21 cellular contexts compared by ENCODE assay signal in genomic region chr5:34842554-34842953, GRCh38. TPM values are rescaled to one million over a fixed set of nuclear protein-coding genes. Genes with fewer than 3 reads are reported as not detected.
A peak's percentile ranks its signal among the peaks of the same experiment; 100 is the strongest.
DNase-seq lines count a peak whose midpoint lies in the region; ATAC-seq lines count a peak whose summit lies in the region.
"Had no signal": no experiment of that assay in that cellular context is flagged by ENCODE, and none has a peak within 500 bp of the region (broad histone marks: within the 10 kb centered on the region; RNA-seq: fewer than 3 reads in every experiment).

No MANE protein-coding gene starts in this region.

- no peak overlapping the region for H2AFZ ChIP-seq in trophoblast cell (ENCODE audit: insufficient read depth, low read length, poor library complexity)
- H2AFZ ChIP-seq: GM23338 had no signal

- H3K4me1 ChIP-seq in trophoblast cell (ENCODE audit: control insufficient read depth in 1 of 2, insufficient read depth in 2 of 2, low read length in 2 of 2) = peaks cover 0 to 4% of the 10 kb centered on the region in 2 experiments
- H3K4me1 ChIP-seq: A549 had no signal

- H4K12ac ChIP-seq in trophoblast cell (ENCODE audit: low read depth, low read length) = no peak overlapping the region

- ATAC-seq in activated T-cell treated with anti-CD3 and anti-CD28 coated beads, Interleukin-2, amount 50 U/mL, for 72 hours (replicated peaks in 1 of 2) = no peak
- no peak for ATAC-seq in GM21717 (IDR thresholded peaks at IDR 0.05; ENCODE audit: unreplicated experiment)
- ATAC-seq: A549, GM23338, HepG2 had no signal

- no peak overlapping the region for H3K18ac ChIP-seq in trophoblast cell (ENCODE audit: low read length)

- H3K9me3 Mint-ChIP-seq in activated T-cell treated with anti-CD3 and anti-CD28 coated beads, Interleukin-2, amount 50 U/mL, for 72 hours = no peaks in the 10 kb centered on the region
- H3K9me3 Mint-ChIP-seq: HFFc6, IgD-negative memory B cell had no signal

- H3K9ac ChIP-seq in trophoblast cell (ENCODE audit: low read length) = no peak overlapping the region

- H4K8ac ChIP-seq in trophoblast cell (ENCODE audit: low read depth, low read length) = no peak overlapping the region

- peaks cover 20% of the 10 kb centered on the region for H3K4me1 Mint-ChIP-seq in activated T-cell treated with anti-CD3 and anti-CD28 coated beads, Interleukin-2, amount 50 U/mL, for 72 hours (ENCODE audit: low read depth)

- peak overlapping the region; percentile 63 for H3K27ac ChIP-seq in trophoblast cell (ENCODE audit: low read depth, low read length)
- H3K27ac ChIP-seq: 22Rv1, A549 had no signal

- peaks cover 6% of the 10 kb centered on the region for H3K9me3 ChIP-seq in trophoblast cell (ENCODE audit: insufficient read depth, low read depth, low read length)
- H3K9me3 ChIP-seq: A549 had no signal

- no peak overlapping the region for H3K4me2 ChIP-seq in trophoblast cell (ENCODE audit: low read length)
- H3K4me2 ChIP-seq: A549, GM23338 had no signal

- no peak overlapping the region for H3K4me3 ChIP-seq in trophoblast cell (ENCODE audit: low read depth, low read length)
- H3K4me3 ChIP-seq: A549, GM23338 had no signal

- H3K23ac ChIP-seq in trophoblast cell (ENCODE audit: low read length) = no peak overlapping the region

- H3K27ac Mint-ChIP-seq in activated T-cell treated with anti-CD3 and anti-CD28 coated beads, Interleukin-2, amount 50 U/mL, for 72 hours = no peak overlapping the region
- H3K27ac Mint-ChIP-seq: CD14-positive monocyte; CD4-positive, alpha-beta memory T cell; GM23338; HFFc6 had no signal

- H3K79me1 ChIP-seq in trophoblast cell (ENCODE audit: low read length) = peaks cover 6% of the 10 kb centered on the region

- no peaks in the 10 kb centered on the region for H3K36me3 ChIP-seq in trophoblast cell (ENCODE audit: control insufficient read depth in 1 of 2, insufficient read depth in 2 of 2, low read length in 2 of 2)

- no peak overlapping the region for H3K14ac ChIP-seq in trophoblast cell (ENCODE audit: low read length)

- H3K79me2 ChIP-seq in trophoblast cell (ENCODE audit: control insufficient read depth, insufficient read depth, low read length, poor library complexity) = peaks cover 1% of the 10 kb centered on the region

- no peak overlapping the region for H2BK5ac ChIP-seq in trophoblast cell (ENCODE audit: low read depth, low read length, poor library complexity)

- H2BK120ac ChIP-seq in trophoblast cell (ENCODE audit: insufficient read depth, low read length, poor library complexity) = no peak overlapping the region

- H2AK5ac ChIP-seq in trophoblast cell (ENCODE audit: low read length) = no peak overlapping the region

- no peak overlapping the region for H4K91ac ChIP-seq in trophoblast cell (ENCODE audit: low read depth, low read length)

- no CpG with 5 or more reads among the region's 7 CpGs for WGBS in trophoblast cell (ENCODE audit: extremely low coverage, insufficient coverage, insufficient read length)

- in situ Hi-C loops in SK-MEL-5 (cut with HindIII; ENCODE audit: low pct_unique_long_range_greater_than_20kb, low sequenced_read_pairs) = no loop called here

- H3K27me3 ChIP-seq in trophoblast cell (ENCODE audit: insufficient read depth, low read length) = no peaks in the 10 kb centered on the region

- H2BK12ac ChIP-seq in trophoblast cell (ENCODE audit: low read length) = no peak overlapping the region

- DNase-seq in SIG-M5 treated with dmso at 0.1 percent for 504 hours (lab: John Stamatoyannopoulos, UW; ENCODE audit: unreplicated experiment) (peak; percentile 13), SIG-M5 (lab: John Stamatoyannopoulos, UW) (no peak), SK-MEL-5 (ENCODE audit: low read depth, low spot score) (peak; percentile 87), islet precursor cell (peak; percentile 79), trophoblast cell (peak; percentile 96 to 98)
- no peak for DNase-seq in activated T-cell treated with anti-CD3 and anti-CD28 coated beads, Interleukin-2, amount 50 U/mL, for 72 hours
- DNase-seq in activated naive CD4-positive, alpha-beta T cell treated with Interleukin-2 at 50 U/mL for 16 hours = no peak
- DNase-seq: AML-193; CD4-positive, alpha-beta memory T cell; DMS79 treated with DMSO at 0.1 percent for 48 hours; EL; HCEC 1CT; HFFc6 had no signal

- peaks cover 10% of the 10 kb centered on the region for H3K27me3 Mint-ChIP-seq in activated T-cell treated with anti-CD3 and anti-CD28 coated beads, Interleukin-2, amount 50 U/mL, for 72 hours (ENCODE audit: low read depth)

- H3K4me3 Mint-ChIP-seq in activated T-cell treated with anti-CD3 and anti-CD28 coated beads, Interleukin-2, amount 50 U/mL, for 72 hours = no peak overlapping the region
- H3K4me3 Mint-ChIP-seq: CD14-positive monocyte; CD4-positive, alpha-beta memory T cell; GM23338; HFFc6; IgD-negative memory B cell had no signal

- H3K4ac ChIP-seq in trophoblast cell (ENCODE audit: low read depth, low read length) = no peak overlapping the region

- no peaks in the 10 kb centered on the region for H3K36me3 Mint-ChIP-seq in activated T-cell treated with anti-CD3 and anti-CD28 coated beads, Interleukin-2, amount 50 U/mL, for 72 hours (ENCODE audit: insufficient read depth in 2 of 2)
- H3K36me3 Mint-ChIP-seq: CD14-positive monocyte had no signal

RNA-seq across cellular contexts. Expression of gene TTC23L, which starts 3.6 kb away (rescaled TPM):
- 0.40 and 0.43 TPM in 2 replicates for total RNA-seq in SK-MEL-5 (2014; rRNA removed; shearing (Covaris generic))
- 0.24 and 0.29 TPM in 2 replicates for polyA plus RNA-seq in SK-MEL-5 (2015; cell fraction: cytosol; rRNA removed)
- 1.7 and 7.6 TPM in 2 replicates for polyA plus RNA-seq in SK-MEL-5 (2015; cell fraction: nucleus; rRNA removed)
- 0.39 and 0.51 TPM in 2 replicates for polyA plus RNA-seq in trophoblast cell (2013)
- total RNA-seq in activated T-cell treated with anti-CD3 and anti-CD28 coated beads, Interleukin-2, amount 50 U/mL, for 72 hours = under 1 TPM; 0.56 to 0.58 TPM
- total RNA-seq: HFFc6 had no signal
- polyA plus RNA-seq: BJ; CD14-positive monocyte; CD4-positive, alpha-beta memory T cell; IgD-negative memory B cell had no signal

Comparison
In these comparisons a context has a peak if more than half of its experiments do, and no peak if none do; other contexts are left out.
1. DNase-seq: peak in SIG-M5 treated with dmso at 0.1 percent for 504 hours (single experiment), SK-MEL-5 (single experiment), islet precursor cell (single experiment) and trophoblast cell (2 of 2); none in SIG-M5 (single experiment), activated T-cell treated with anti-CD3 and anti-CD28 coated beads, Interleukin-2, amount 50 U/mL, for 72 hours (0 of 2) and activated naive CD4-positive, alpha-beta T cell treated with Interleukin-2 at 50 U/mL for 16 hours (single experiment).